16 cellular contexts compared by ENCODE assay signal in the genomic region with DNA sequence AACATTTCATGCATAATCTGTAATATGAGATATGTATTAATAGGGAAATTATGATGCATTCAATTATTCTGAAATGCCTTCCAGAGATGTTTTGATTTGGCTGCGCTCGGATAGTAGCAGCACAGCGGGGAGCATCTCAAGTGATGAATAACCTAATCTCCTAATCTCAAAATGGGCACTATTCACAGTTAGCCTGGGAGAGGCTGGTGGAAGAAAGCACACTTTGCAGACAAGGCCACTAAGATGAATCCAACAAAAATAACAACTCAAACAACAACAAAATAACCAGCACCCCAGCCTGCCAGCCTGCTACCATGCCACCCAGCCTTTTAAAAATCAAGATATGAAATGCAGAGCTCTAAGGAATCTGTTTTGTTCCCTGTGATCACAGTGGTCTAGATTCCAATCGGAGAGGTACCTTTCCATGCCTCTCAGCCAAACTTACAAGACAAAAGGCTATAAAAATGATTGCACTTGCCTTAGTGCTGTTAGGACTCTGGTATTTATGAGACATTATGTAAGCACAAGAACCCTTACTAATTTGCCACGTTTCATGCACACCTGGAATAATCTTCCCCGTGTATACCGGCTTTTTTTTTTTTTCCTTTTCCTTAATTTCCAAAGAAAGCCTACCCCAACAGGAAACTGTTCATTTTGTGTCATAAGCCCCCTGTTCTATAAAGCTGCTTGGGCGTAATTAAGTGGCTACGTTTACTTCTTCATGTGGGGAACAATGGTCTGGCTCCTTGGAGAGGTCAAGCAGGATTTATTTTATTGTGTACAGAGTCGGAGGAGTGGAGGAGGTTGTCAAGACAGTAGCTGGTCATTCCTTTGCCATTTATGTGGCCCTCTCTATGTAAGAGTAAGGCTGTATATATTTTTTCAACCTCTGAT.
A peak's percentile ranks its signal among the peaks of the same experiment; 100 is the strongest.
DNase-seq lines count a peak whose midpoint lies in the region; ATAC-seq, FAIRE-seq and TF ChIP-seq lines count a peak whose summit lies in the region.
"Had no signal": no experiment of that assay in that cellular context is flagged by ENCODE, and none has a peak within 500 bp of the region (broad histone marks: within the 10 kb centered on the region; RNA-seq: fewer than 3 reads in every experiment).

No MANE protein-coding gene starts in this region.

- no peak overlapping the region for H3K18ac ChIP-seq in mesendoderm (ENCODE audit: low read length)

- no peaks in the 10 kb centered on the region for H3K9me2 ChIP-seq in PC-3 (replicated peaks; ENCODE audit: low read length)

- no TSS peak for BruUV-seq in PC-3 (replicated peaks; lab: Mats Ljungman, UMichigan)

- H2BK15ac ChIP-seq in mesendoderm (replicated peaks; ENCODE audit: low read depth), result no peak overlapping the region

- H3K4me1 ChIP-seq in HEK293 (ENCODE audit: control insufficient read depth, insufficient read depth, low read length) (peaks cover 22% of the 10 kb centered on the region), mesendoderm (ENCODE audit: control insufficient read depth, low read depth, low read length) (no peaks in the 10 kb centered on the region), PC-3 (ENCODE audit: insufficient read depth, low read length) (no peaks in the 10 kb centered on the region)
- H3K4me1 ChIP-seq: BE2C had no signal

- no peak overlapping the region for H3K4me2 ChIP-seq in mesendoderm (ENCODE audit: low read length)
- H3K4me2 ChIP-seq in PC-3 (ENCODE audit: low read length), result no peak overlapping the region

- no peak overlapping the region for H3K56ac ChIP-seq in mesendoderm (ENCODE audit: low read length)

- H3K27me3 ChIP-seq in mesendoderm (ENCODE audit: insufficient read depth, low read length, poor library complexity), result no peaks in the 10 kb centered on the region
- peaks cover 100% of the 10 kb centered on the region for H3K27me3 ChIP-seq in PC-3 (ENCODE audit: low read length)
- H3K27me3 ChIP-seq: BE2C had no signal

- no CpG with 5 or more reads among the region's 10 CpGs for WGBS in mesendoderm (ENCODE audit: extremely low coverage, insufficient coverage, low lambda C conversion rate)

- DNase-seq in NCI-H69 (lab: John Stamatoyannopoulos, UW) (peak; percentile 35), mesendoderm (peak; percentile 19), PC-3 (no peak)
- DNase-seq in activated T-cell treated with anti-CD3 and anti-CD28 coated beads, Interleukin-2, amount 50 U/mL, for 72 hours, result no peak
- DNase-seq: BE2C; CD4-positive, alpha-beta T cell; DMS53; GOT3; Karpas-422; MM.1S; NCI-H1105 treated with DMSO at 0.1 percent for 48 hours; NCI-H2029; NCI-H226 had no signal

- H3K36me3 ChIP-seq in HEK293 (ENCODE audit: control insufficient read depth in 2 of 2, insufficient read depth in 1 of 2, low read length in 2 of 2), result no peaks in the 10 kb centered on the region
- H3K36me3 ChIP-seq in mesendoderm (ENCODE audit: control insufficient read depth, insufficient read depth, low read length), result no peaks in the 10 kb centered on the region
- no peaks in the 10 kb centered on the region for H3K36me3 ChIP-seq in PC-3 (ENCODE audit: low read depth, low read length)
- H3K36me3 ChIP-seq: BE2C had no signal

- H3K9ac ChIP-seq in mesendoderm (ENCODE audit: low read length), result no peak overlapping the region
- H3K9ac ChIP-seq in PC-3 (ENCODE audit: low read length), result no peak overlapping the region

- CTCF ChIA-PET in HEK293 (lab: Yijun Ruan, JAX), result no interaction called here
- CTCF ChIA-PET in PC-3 (lab: Charles Lee), result no interaction called here

- no peak overlapping the region for H3K27ac Mint-ChIP-seq in activated T-cell treated with anti-CD3 and anti-CD28 coated beads, Interleukin-2, amount 50 U/mL, for 72 hours
- H3K27ac Mint-ChIP-seq: CD4-positive, alpha-beta T cell had no signal

- H2BK5ac ChIP-seq in mesendoderm (ENCODE audit: low read length), result no peak overlapping the region

- intact Hi-C loops in PC-3 (cut with micrococcal nuclease), result loop anchor here (5.0 to 10.0 kb wide), 3 partner anchors 107 to 1799 kb away; no protein-coding TSS in a partner anchor

- no peak for ATAC-seq in HG03196 (IDR thresholded peaks at IDR 0.05; ENCODE audit: unreplicated experiment)
- ATAC-seq in PC-3, result no peak
- ATAC-seq in activated T-cell treated with anti-CD3 and anti-CD28 coated beads, Interleukin-2, amount 50 U/mL, for 72 hours (replicated peaks in 1 of 2), result no peak

- no peak overlapping the region for H2AFZ ChIP-seq in PC-3 (ENCODE audit: low read length)

- H3K27ac ChIP-seq in HEK293 (ENCODE audit: extremely low read depth, low read depth, low read length), result no peak overlapping the region; the same call in 1 of the 2 replicates
- H3K27ac ChIP-seq in mesendoderm (ENCODE audit: low read depth, low read length), result no peak overlapping the region
- no peak overlapping the region for H3K27ac ChIP-seq in PC-3 (ENCODE audit: low read length)

- no peak overlapping the region for H4K5ac ChIP-seq in mesendoderm (ENCODE audit: low read length)

- POLR2A ChIA-PET in HEK293 (lab: Yijun Ruan, JAX) (no interaction called here), PC-3 (lab: Charles Lee; ENCODE audit: unreplicated experiment) (no interaction called here)

- H4K20me1 ChIP-seq in PC-3 (ENCODE audit: low read length), result no peaks in the 10 kb centered on the region

- FAIRE-seq in G401.6 (lab: Jason Lieb, UNC), result peak; percentile 99

- no peak overlapping the region for H2AK5ac ChIP-seq in mesendoderm (ENCODE audit: low read length)

- no peaks in the 10 kb centered on the region for H3K4me1 Mint-ChIP-seq in activated T-cell treated with anti-CD3 and anti-CD28 coated beads, Interleukin-2, amount 50 U/mL, for 72 hours (ENCODE audit: low read depth)

- H3K4me3 ChIP-seq in HEK293 (ENCODE audit: low read depth, low read length) (no peak overlapping the region), mesendoderm (ENCODE audit: low read length) (no peak overlapping the region), PC-3 (ENCODE audit: low read length) (no peak overlapping the region)

- H3K9me3 ChIP-seq in HEK293 (ENCODE audit: control insufficient read depth, insufficient read depth, low read depth, low read length) (no peaks in the 10 kb centered on the region), PC-3 (ENCODE audit: low read length) (no peaks in the 10 kb centered on the region)
- H3K9me3 ChIP-seq: BE2C had no signal

- no peak for TF ChIP-seq CTCF in HEK293 (tag by site-specific recombination; IDR thresholded peaks at IDR 0.05)
- no peak for TF ChIP-seq CTCF in PC-3 (conservative IDR thresholded peaks at IDR 0.05; ENCODE audit: low read depth, low read length)

- no peak overlapping the region for H2BK120ac ChIP-seq in mesendoderm (ENCODE audit: low read depth, low read length)

- no peak overlapping the region for H3K23ac ChIP-seq in mesendoderm (ENCODE audit: low read length)

- no peaks in the 10 kb centered on the region for H3K9me3 Mint-ChIP-seq in activated T-cell treated with anti-CD3 and anti-CD28 coated beads, Interleukin-2, amount 50 U/mL, for 72 hours
- H3K9me3 Mint-ChIP-seq: CD4-positive, alpha-beta T cell had no signal

- no peak overlapping the region for H4K8ac ChIP-seq in mesendoderm (ENCODE audit: low read depth, low read length)

- H3K27me3 Mint-ChIP-seq in activated T-cell treated with anti-CD3 and anti-CD28 coated beads, Interleukin-2, amount 50 U/mL, for 72 hours (ENCODE audit: low read depth), result peaks cover 8% of the 10 kb centered on the region

- no peak overlapping the region for H3K4me3 Mint-ChIP-seq in activated T-cell treated with anti-CD3 and anti-CD28 coated beads, Interleukin-2, amount 50 U/mL, for 72 hours
- H3K4me3 Mint-ChIP-seq: CD4-positive, alpha-beta T cell had no signal

- no peaks in the 10 kb centered on the region for H3K36me3 Mint-ChIP-seq in activated T-cell treated with anti-CD3 and anti-CD28 coated beads, Interleukin-2, amount 50 U/mL, for 72 hours (ENCODE audit: insufficient read depth in 2 of 2)

- H3K4ac ChIP-seq in mesendoderm (ENCODE audit: low read depth, low read length), result no peak overlapping the region

- no peaks in the 10 kb centered on the region for H3F3A ChIP-seq in PC-3 (ENCODE audit: low read length, unreplicated experiment)

- H3K79me1 ChIP-seq in mesendoderm (ENCODE audit: low read length), result no peaks in the 10 kb centered on the region

- H3K79me2 ChIP-seq in mesendoderm (ENCODE audit: control insufficient read depth, insufficient read depth, low read length) (no peaks in the 10 kb centered on the region), PC-3 (ENCODE audit: low read length) (no peaks in the 10 kb centered on the region)

TF ChIP-seq in HEK293, 187 proteins besides CTCF, POLR2A, EP300 and RAD21 (continues in another document):
- TF ChIP-seq, protein P1, sequence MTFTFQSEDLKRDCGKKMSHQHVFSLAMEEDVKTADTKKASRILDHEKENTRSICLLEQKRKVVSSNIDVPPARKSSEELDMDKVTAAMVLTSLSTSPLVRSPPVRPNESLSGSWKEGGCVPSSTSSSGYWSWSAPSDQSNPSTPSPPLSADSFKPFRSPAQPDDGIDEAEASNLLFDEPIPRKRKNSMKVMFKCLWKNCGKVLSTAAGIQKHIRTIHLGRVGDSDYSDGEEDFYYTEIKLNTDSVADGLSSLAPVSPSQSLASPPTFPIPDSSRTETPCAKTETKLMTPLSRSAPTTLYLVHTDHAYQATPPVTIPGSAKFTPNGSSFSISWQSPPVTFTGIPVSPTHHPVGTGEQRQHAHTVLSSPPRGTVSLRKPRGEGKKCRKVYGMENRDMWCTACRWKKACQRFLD (tag by site-specific recombination; IDR thresholded peaks at IDR 0.05), result no peak
- TF ChIP-seq, protein P2, sequence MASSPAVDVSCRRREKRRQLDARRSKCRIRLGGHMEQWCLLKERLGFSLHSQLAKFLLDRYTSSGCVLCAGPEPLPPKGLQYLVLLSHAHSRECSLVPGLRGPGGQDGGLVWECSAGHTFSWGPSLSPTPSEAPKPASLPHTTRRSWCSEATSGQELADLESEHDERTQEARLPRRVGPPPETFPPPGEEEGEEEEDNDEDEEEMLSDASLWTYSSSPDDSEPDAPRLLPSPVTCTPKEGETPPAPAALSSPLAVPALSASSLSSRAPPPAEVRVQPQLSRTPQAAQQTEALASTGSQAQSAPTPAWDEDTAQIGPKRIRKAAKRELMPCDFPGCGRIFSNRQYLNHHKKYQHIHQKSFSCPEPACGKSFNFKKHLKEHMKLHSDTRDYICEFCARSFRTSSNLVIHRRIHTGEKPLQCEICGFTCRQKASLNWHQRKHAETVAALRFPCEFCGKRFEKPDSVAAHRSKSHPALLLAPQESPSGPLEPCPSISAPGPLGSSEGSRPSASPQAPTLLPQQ (tag by site-specific recombination; IDR thresholded peaks at IDR 0.05), result no peak
- TF ChIP-seq ZNF626 (tag by site-specific recombination; IDR thresholded peaks at IDR 0.05), result no peak

Comparison
In these comparisons a context has a peak if more than half of its experiments do, and no peak if none do; other contexts are left out.
1. DNase-seq: peak in NCI-H69 (single experiment) and mesendoderm (single experiment); none in PC-3 (single experiment) and activated T-cell treated with anti-CD3 and anti-CD28 coated beads, Interleukin-2, amount 50 U/mL, for 72 hours (0 of 2).